1 cellular context compared by ENCODE assay signal in genomic region chr12:65670775-65671174, GRCh38.
TF ChIP-seq lines count a peak whose summit lies in the region.

No MANE protein-coding gene starts in this region.

TF ChIP-seq in K562, 482 proteins besides CTCF, POLR2A, EP300 and RAD21 (continued from another document):
- no peak for TF ChIP-seq MITF (IDR thresholded peaks at IDR 0.05)
- no peak for TF ChIP-seq PCBP2 (IDR thresholded peaks at IDR 0.05; ENCODE audit: low read depth, low read length, poor library complexity, severe bottlenecking)
- no peak for TF ChIP-seq RHOXF2B (CRISPR knock-in tag; conservative IDR thresholded peaks at IDR 0.05)
- no peak for TF ChIP-seq AFF1 (IDR thresholded peaks at IDR 0.05; ENCODE audit: low read depth in 1 of 2, partially characterized antibody in 2 of 2)
- peak; percentile 96 for TF ChIP-seq FOSL1 (tag; conservative IDR thresholded peaks at IDR 0.05)
- TF ChIP-seq CAMTA2 (CRISPR knock-in tag; conservative IDR thresholded peaks at IDR 0.05) = no peak
- TF ChIP-seq ZEB2 (IDR thresholded peaks at IDR 0.05) = peak; percentile 57
- no peak for TF ChIP-seq FOXA1 (IDR thresholded peaks at IDR 0.05; ENCODE audit: borderline replicate concordance)
- no peak for TF ChIP-seq MIER1 (IDR thresholded peaks at IDR 0.05; ENCODE audit: low read depth)
- no peak for TF ChIP-seq BRF1 (IDR thresholded peaks at IDR 0.05; ENCODE audit: borderline replicate concordance, extremely low read depth, insufficient read length)
- no peak for TF ChIP-seq GMEB1 (CRISPR knock-in tag; IDR thresholded peaks at IDR 0.05)
- no peak for TF ChIP-seq STAT6 (CRISPR knock-in tag; IDR thresholded peaks at IDR 0.05)
- no peak for TF ChIP-seq ILF3 (IDR thresholded peaks at IDR 0.05; ENCODE audit: borderline replicate concordance)
- no peak for TF ChIP-seq SFPQ (IDR thresholded peaks at IDR 0.05; ENCODE audit: low read depth, low read length)
- no peak for TF ChIP-seq ZNF668 (CRISPR knock-in tag; IDR thresholded peaks at IDR 0.05)
- TF ChIP-seq GABPA (tag; conservative IDR thresholded peaks at IDR 0.05; ENCODE audit: low read depth) = no peak
- no peak for TF ChIP-seq BMI1 (IDR thresholded peaks at IDR 0.05; ENCODE audit: low read length)
- TF ChIP-seq HNRNPK (IDR thresholded peaks at IDR 0.05; ENCODE audit: low read depth, low read length, poor library complexity, severe bottlenecking) = no peak
- no peak for TF ChIP-seq SRSF9 (IDR thresholded peaks at IDR 0.05; ENCODE audit: borderline replicate concordance, low read depth, low read length)
- TF ChIP-seq SNRNP70 (optimal IDR thresholded peaks at IDR 0.05; ENCODE audit: low read depth, low read length) = no peak
- no peak for TF ChIP-seq TCF7L2 (IDR thresholded peaks at IDR 0.05; ENCODE audit: low read depth, low read length)
- no peak for TF ChIP-seq RBM39 (optimal IDR thresholded peaks at IDR 0.05; ENCODE audit: low read depth, low read length)
- no peak for TF ChIP-seq ZNF740 (CRISPR knock-in tag; IDR thresholded peaks at IDR 0.05)
- TF ChIP-seq ZNF740 (tag; IDR thresholded peaks at IDR 0.05) = no peak
- TF ChIP-seq E2F3 (CRISPR knock-in tag; IDR thresholded peaks at IDR 0.05) = no peak
- no peak for TF ChIP-seq FOXJ3 (CRISPR knock-in tag; IDR thresholded peaks at IDR 0.05)
- no peak for TF ChIP-seq RERE (CRISPR knock-in tag; IDR thresholded peaks at IDR 0.05; ENCODE audit: borderline replicate concordance)
- TF ChIP-seq ZBED1 (IDR thresholded peaks at IDR 0.05) = peak; percentile 61; the same call in 1 of the 2 replicates
- no peak for TF ChIP-seq HIVEP1 (CRISPR knock-in tag; IDR thresholded peaks at IDR 0.05)
- TF ChIP-seq TFAM (CRISPR knock-in tag; conservative IDR thresholded peaks at IDR 0.05) = no peak
- TF ChIP-seq STAG1 (CRISPR knock-in tag; IDR thresholded peaks at IDR 0.05; ENCODE audit: borderline replicate concordance) = no peak
- no peak for TF ChIP-seq SIX5 (IDR thresholded peaks at IDR 0.05; ENCODE audit: borderline replicate concordance in 1 of 2, insufficient read depth in 1 of 2, low read depth in 1 of 2, low read length in 2 of 2)
- no peak for TF ChIP-seq ZBTB8A (IDR thresholded peaks at IDR 0.05; ENCODE audit: partially characterized antibody)
- TF ChIP-seq ZNF584 (CRISPR knock-in tag; IDR thresholded peaks at IDR 0.05; ENCODE audit: low read depth) = no peak
- no peak for TF ChIP-seq ZKSCAN1 (IDR thresholded peaks at IDR 0.05; ENCODE audit: low read depth, low read length)
- no peak for TF ChIP-seq SAP30 (IDR thresholded peaks at IDR 0.05; ENCODE audit: borderline replicate concordance, insufficient read depth, low read depth, low read length, poor library complexity, severe bottlenecking)
- TF ChIP-seq TAL1 (IDR thresholded peaks at IDR 0.05) = no peak
- no peak for TF ChIP-seq GTF2E2 (tag; IDR thresholded peaks at IDR 0.05)
- no peak for TF ChIP-seq ZNF133 (CRISPR knock-in tag; IDR thresholded peaks at IDR 0.05)
- no peak for TF ChIP-seq ZNF436 (CRISPR knock-in tag; IDR thresholded peaks at IDR 0.05)
- no peak for TF ChIP-seq SRSF7 (optimal IDR thresholded peaks at IDR 0.05; ENCODE audit: low read depth, low read length)
- TF ChIP-seq MTF1 (CRISPR knock-in tag; IDR thresholded peaks at IDR 0.05; ENCODE audit: borderline replicate concordance) = no peak
- peak; percentile 34; the same call in 1 of the 2 replicates for TF ChIP-seq ATF3 (IDR thresholded peaks at IDR 0.05)
- TF ChIP-seq ATF3 (CRISPR knock-in tag; conservative IDR thresholded peaks at IDR 0.05) = no peak
- TF ChIP-seq ZC3H11A (IDR thresholded peaks at IDR 0.05; ENCODE audit: low read depth, low read length) = no peak
- TF ChIP-seq NR2C1 (IDR thresholded peaks at IDR 0.05) = no peak
- TF ChIP-seq NR2C1 (tag; IDR thresholded peaks at IDR 0.05) = no peak
- no peak for TF ChIP-seq SETDB1 (IDR thresholded peaks at IDR 0.05; ENCODE audit: low read length)
- peak; percentile 37; the same call in 1 of the 2 replicates for TF ChIP-seq SOX6 (IDR thresholded peaks at IDR 0.05)
- TF ChIP-seq ZNF274 (IDR thresholded peaks at IDR 0.05; ENCODE audit: borderline replicate concordance, low read depth, low read length) = no peak
- TF ChIP-seq KDM1A (IDR thresholded peaks at IDR 0.05) = 0 out of 4 replicates have a peak, but pooled peaks of 1 of the 2 experiments have one; percentile 17
TF ChIP-seq in K562: peak in this region for 14.
